In the genomic region with DNA sequence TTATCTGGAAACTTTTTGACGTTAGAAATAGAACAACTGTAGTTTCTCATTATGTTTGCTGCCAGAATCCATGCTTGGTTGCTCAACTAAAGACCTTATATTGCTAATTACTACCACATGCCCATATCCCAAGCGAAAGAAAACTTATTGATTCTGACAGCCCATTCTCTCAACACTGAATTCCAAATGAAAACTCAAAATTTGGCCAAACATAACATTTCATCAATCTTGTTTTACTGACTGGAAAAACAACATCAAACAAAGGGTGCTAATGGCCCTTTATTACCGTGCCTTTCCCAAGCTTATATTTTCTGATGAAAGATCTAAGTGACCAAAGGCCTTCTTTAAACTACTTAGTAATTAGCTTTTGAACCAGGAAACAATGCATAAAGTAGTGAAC, we compare ENCODE assay signal across 1 cellular context.
TF ChIP-seq lines count a peak whose summit lies in the region.

No MANE protein-coding gene starts in this region.

TF ChIP-seq in IMR-90, 13 proteins besides CTCF, POLR2A, EP300 and RAD21 (continued from another document):
- TF ChIP-seq, protein P1, sequence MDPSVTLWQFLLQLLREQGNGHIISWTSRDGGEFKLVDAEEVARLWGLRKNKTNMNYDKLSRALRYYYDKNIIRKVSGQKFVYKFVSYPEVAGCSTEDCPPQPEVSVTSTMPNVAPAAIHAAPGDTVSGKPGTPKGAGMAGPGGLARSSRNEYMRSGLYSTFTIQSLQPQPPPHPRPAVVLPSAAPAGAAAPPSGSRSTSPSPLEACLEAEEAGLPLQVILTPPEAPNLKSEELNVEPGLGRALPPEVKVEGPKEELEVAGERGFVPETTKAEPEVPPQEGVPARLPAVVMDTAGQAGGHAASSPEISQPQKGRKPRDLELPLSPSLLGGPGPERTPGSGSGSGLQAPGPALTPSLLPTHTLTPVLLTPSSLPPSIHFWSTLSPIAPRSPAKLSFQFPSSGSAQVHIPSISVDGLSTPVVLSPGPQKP (IDR thresholded peaks at IDR 0.05; ENCODE audit: borderline replicate concordance, low read depth, low read length), result no peak
- TF ChIP-seq CEBPB (IDR thresholded peaks at IDR 0.05; ENCODE audit: low read depth, low read length) (no peak), MAZ (IDR thresholded peaks at IDR 0.05; ENCODE audit: borderline replicate concordance, low read depth, low read length) (no peak), SMC3 (IDR thresholded peaks at IDR 0.05; ENCODE audit: low read depth, low read length) (no peak), MXI1 (IDR thresholded peaks at IDR 0.05; ENCODE audit: borderline replicate concordance, low read depth, low read length) (no peak), MAFK (IDR thresholded peaks at IDR 0.05; ENCODE audit: low read depth, low read length) (no peak), RFX5 (IDR thresholded peaks at IDR 0.05; ENCODE audit: low read depth, low read length) (no peak), BHLHE40 (IDR thresholded peaks at IDR 0.05; ENCODE audit: low read depth, low read length) (no peak), RCOR1 (IDR thresholded peaks at IDR 0.05; ENCODE audit: insufficient replicate concordance, low read length) (no peak), FOS (IDR thresholded peaks at IDR 0.05; ENCODE audit: low read depth, low read length) (no peak), CHD1 (IDR thresholded peaks at IDR 0.05; ENCODE audit: low read depth, low read length) (no peak)
- TF ChIP-seq, protein P2, sequence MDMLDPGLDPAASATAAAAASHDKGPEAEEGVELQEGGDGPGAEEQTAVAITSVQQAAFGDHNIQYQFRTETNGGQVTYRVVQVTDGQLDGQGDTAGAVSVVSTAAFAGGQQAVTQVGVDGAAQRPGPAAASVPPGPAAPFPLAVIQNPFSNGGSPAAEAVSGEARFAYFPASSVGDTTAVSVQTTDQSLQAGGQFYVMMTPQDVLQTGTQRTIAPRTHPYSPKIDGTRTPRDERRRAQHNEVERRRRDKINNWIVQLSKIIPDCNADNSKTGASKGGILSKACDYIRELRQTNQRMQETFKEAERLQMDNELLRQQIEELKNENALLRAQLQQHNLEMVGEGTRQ (IDR thresholded peaks at IDR 0.05; ENCODE audit: low read depth, low read length), result no peak
TF ChIP-seq in IMR-90: peak in this region for 0.
